ENCODE assay signal across 7 cellular contexts in genomic region chr17:68794636-68795503, GRCh38.
DNase-seq lines count a peak whose midpoint lies in the region; ATAC-seq, FAIRE-seq and TF ChIP-seq lines count a peak whose summit lies in the region.

No MANE protein-coding gene starts in this region.

- peaks cover 7 to 10% of the 10 kb centered on the region in 2 donors for H3K4me1 Mint-ChIP-seq in natural killer cell treated with Interleukin-12 subunit alpha and Interleukin-12 subunit beta and Interleukin-15 and Interleukin-18, amount 100 ng/mL, for 72 hours (ENCODE audit: low read depth in 2 of 2)

- peaks cover 0 to 17% of the 10 kb centered on the region in 2 donors for H3K27me3 Mint-ChIP-seq in natural killer cell treated with Interleukin-12 subunit alpha and Interleukin-12 subunit beta and Interleukin-15 and Interleukin-18, amount 100 ng/mL, for 72 hours

- no peaks in the 10 kb centered on the region for H3K9me1 ChIP-seq in endothelial cell of umbilical vein (replicated peaks; ENCODE audit: control insufficient read depth, extremely low read depth, insufficient read depth, low read length)

- FAIRE-seq in endothelial cell of umbilical vein (lab: Jason Lieb, UNC), result peak; percentile 47

- H3K9me3 ChIP-seq in OCI-LY7 (ENCODE audit: low read length), result no peaks in the 10 kb centered on the region
- H3K9me3 ChIP-seq in endothelial cell of umbilical vein (replicated peaks; ENCODE audit: control insufficient read depth, insufficient read depth, low read length), result no peaks in the 10 kb centered on the region

- dilution Hi-C loops in endothelial cell of umbilical vein (cut with MboI; ENCODE audit: extremely low pct_ligation_motif_present, low sequenced_read_pairs), result no loop called here

- peak overlapping the region in 1 of 2 donors; percentile 49 for H3K27ac Mint-ChIP-seq in natural killer cell treated with Interleukin-12 subunit alpha and Interleukin-12 subunit beta and Interleukin-15 and Interleukin-18, amount 100 ng/mL, for 72 hours

- intact Hi-C loops in OCI-LY7 (cut with micrococcal nuclease; ENCODE audit: unreplicated experiment), result no loop called here
- intact Hi-C loops in endothelial cell of umbilical vein (cut with micrococcal nuclease), result loop anchor here (1.0 to 10.0 kb wide), 7 partner anchors 18 to 440 kb away; no protein-coding TSS in a partner anchor

- peak; percentile 80 for TF ChIP-seq CTCF in OCI-LY7 (conservative IDR thresholded peaks at IDR 0.05; ENCODE audit: low read length)
- peak; percentile 18 to 31 for TF ChIP-seq CTCF in endothelial cell of umbilical vein (IDR thresholded peaks at IDR 0.05; ENCODE audit: extremely low read depth in 1 of 2, insufficient read depth in 1 of 2, low read depth in 1 of 2, low read length in 2 of 2)

- no peak for TF ChIP-seq POLR2A in endothelial cell of umbilical vein (IDR thresholded peaks at IDR 0.05; ENCODE audit: low read depth, low read length)

- H3K4me3 ChIP-seq in OCI-LY7 (ENCODE audit: low read depth, low read length, poor library complexity, severe bottlenecking), result peak overlapping the region; percentile 27
- no peak overlapping the region for H3K4me3 ChIP-seq in endothelial cell of umbilical vein (replicated peaks in 1 of 3; ENCODE audit: insufficient read depth in 1 of 3, low read depth in 1 of 3, low read length in 3 of 3)

- H3K27ac ChIP-seq in OCI-LY7 (ENCODE audit: low read depth, low read length, poor library complexity, severe bottlenecking), result no peak overlapping the region
- H3K27ac ChIP-seq in endothelial cell of umbilical vein (ENCODE audit: insufficient read depth, low read depth, low read length), result peak overlapping the region; percentile 89

- peak overlapping the region; percentile 76 for H3K4me3 Mint-ChIP-seq in natural killer cell treated with Interleukin-12 subunit alpha and Interleukin-12 subunit beta and Interleukin-15 and Interleukin-18, amount 100 ng/mL, for 72 hours

- H2AFZ ChIP-seq in OCI-LY7 (ENCODE audit: low read length) (peak overlapping the region; percentile 98), endothelial cell of umbilical vein (ENCODE audit: low read depth, low read length) (peak overlapping the region; percentile 89)

- H3K4me1 ChIP-seq in OCI-LY7 (ENCODE audit: insufficient read depth, low read length, poor library complexity, severe bottlenecking) (peaks cover 16% of the 10 kb centered on the region), endothelial cell of umbilical vein (ENCODE audit: control insufficient read depth, extremely low read depth, insufficient read depth, low read length) (peaks cover 26% of the 10 kb centered on the region)

- CTCF ChIA-PET in OCI-LY7 (lab: Charles Lee; ENCODE audit: unreplicated experiment), result interaction anchor here (0.6 to 1.9 kb wide), 3 partner anchors 9 to 446 kb away, joined by 3 to 5 read pairs (median 3); no protein-coding TSS in a partner anchor
- CTCF ChIA-PET in endothelial cell of umbilical vein (lab: Charles Lee), result interaction anchor here (0.5 to 4.5 kb wide), 25 partner anchors 10 to 452 kb away, joined by 3 to 40 read pairs (median 4); no protein-coding TSS in a partner anchor

- DNase-seq in OCI-LY7 (ENCODE audit: low spot score), result peak; percentile 35
- DNase-seq in endothelial cell of umbilical vein (ENCODE audit: low read depth, low spot score), result peak; percentile 82
- no peak for DNase-seq in natural killer cell treated with Interleukin-12 subunit alpha and Interleukin-12 subunit beta and Interleukin-15 and Interleukin-18, amount 100 ng/mL, for 72 hours (ENCODE audit: low spot score)
- no peak for DNase-seq in cerebellum (ENCODE audit: low spot score)

- no peaks in the 10 kb centered on the region for H3K27me3 ChIP-seq in endothelial cell of umbilical vein (ENCODE audit: control insufficient read depth in 2 of 2, insufficient read depth in 2 of 2, low read length in 2 of 2)

- no peaks in the 10 kb centered on the region for H3K36me3 Mint-ChIP-seq in natural killer cell treated with Interleukin-12 subunit alpha and Interleukin-12 subunit beta and Interleukin-15 and Interleukin-18, amount 100 ng/mL, for 72 hours

- H3K36me3 ChIP-seq in OCI-LY7 (ENCODE audit: insufficient read depth, low read length), result no peaks in the 10 kb centered on the region
- H3K36me3 ChIP-seq in endothelial cell of umbilical vein (ENCODE audit: control insufficient read depth in 2 of 2, extremely low read depth in 1 of 2, insufficient read depth in 2 of 2, low read length in 2 of 2), result no peaks in the 10 kb centered on the region

- ATAC-seq in GM18868 (IDR thresholded peaks at IDR 0.05; ENCODE audit: unreplicated experiment), result peak; percentile 60
- ATAC-seq in natural killer cell treated with Interleukin-12 subunit alpha and Interleukin-12 subunit beta and Interleukin-15 and Interleukin-18, amount 100 ng/mL, for 72 hours, result no peak
- ATAC-seq in GM21367 (IDR thresholded peaks at IDR 0.05; ENCODE audit: unreplicated experiment), result no peak
- ATAC-seq in HG03175 (IDR thresholded peaks at IDR 0.05; ENCODE audit: unreplicated experiment), result no peak

- BruUV-seq in OCI-LY7 (replicated peaks; lab: Mats Ljungman, UMichigan) (no TSS peak), endothelial cell of umbilical vein (replicated peaks; lab: Mats Ljungman, UMichigan) (TSS peak; percentile 39)

- no peaks in the 10 kb centered on the region for H3K9me2 ChIP-seq in OCI-LY7 (ENCODE audit: insufficient read depth, low read length)

- H3K9me3 Mint-ChIP-seq in natural killer cell treated with Interleukin-12 subunit alpha and Interleukin-12 subunit beta and Interleukin-15 and Interleukin-18, amount 100 ng/mL, for 72 hours, result no peaks in the 10 kb centered on the region

- H3K79me2 ChIP-seq in OCI-LY7 (ENCODE audit: insufficient read depth, low read depth, low read length), result no peaks in the 10 kb centered on the region
- no peaks in the 10 kb centered on the region for H3K79me2 ChIP-seq in endothelial cell of umbilical vein (ENCODE audit: control insufficient read depth, insufficient read depth, low read length)

- H3K4me2 ChIP-seq in OCI-LY7 (ENCODE audit: low read length) (peak overlapping the region; percentile 54), endothelial cell of umbilical vein (ENCODE audit: insufficient read depth, low read length) (peak overlapping the region; percentile 63)

- peak overlapping the region; percentile 82 for H3K9ac ChIP-seq in endothelial cell of umbilical vein (replicated peaks; ENCODE audit: extremely low read depth, insufficient read depth, low read length)

- POLR2A ChIA-PET in OCI-LY7 (lab: Charles Lee) (interaction anchor here (1.2 kb wide), 1 partner anchor 10 kb away, joined by 5 read pairs; no protein-coding TSS in a partner anchor), endothelial cell of umbilical vein (lab: Charles Lee) (interaction anchor here (0.6 kb wide), 1 partner anchor 112 kb away, joined by 3 read pairs; no protein-coding TSS in a partner anchor)

- H4K20me1 ChIP-seq in OCI-LY7 (ENCODE audit: insufficient read depth, low read length) (no peaks in the 10 kb centered on the region), endothelial cell of umbilical vein (replicated peaks; ENCODE audit: control insufficient read depth, extremely low read depth, insufficient read depth, low read length) (no peaks in the 10 kb centered on the region)

TF ChIP-seq in endothelial cell of umbilical vein, 7 proteins besides CTCF, POLR2A, EP300 and RAD21:
- TF ChIP-seq FOS (IDR thresholded peaks at IDR 0.05; ENCODE audit: borderline replicate concordance, insufficient read depth, low read length) (no peak), JUN (IDR thresholded peaks at IDR 0.05; ENCODE audit: borderline replicate concordance, insufficient read depth, insufficient read length, low read depth) (no peak), MAX (IDR thresholded peaks at IDR 0.05; ENCODE audit: insufficient read depth, insufficient read length) (no peak), EZH2 (IDR thresholded peaks at IDR 0.05; ENCODE audit: borderline replicate concordance, low read depth, low read length, severe bottlenecking) (no peak), MYC (IDR thresholded peaks at IDR 0.05; ENCODE audit: low read depth, low read length) (no peak), POLR2AphosphoS5 (IDR thresholded peaks at IDR 0.05; ENCODE audit: insufficient read depth, low read depth, low read length) (no peak), GATA2 (IDR thresholded peaks at IDR 0.05; ENCODE audit: insufficient read depth, insufficient read length, low read depth, low read length) (no peak)

Comparison
In these comparisons a context has a peak if more than half of its experiments do, and no peak if none do; other contexts are left out.
1. DNase-seq: peak in OCI-LY7 (single experiment) and endothelial cell of umbilical vein (single experiment); none in natural killer cell treated with Interleukin-12 subunit alpha and Interleukin-12 subunit beta and Interleukin-15 and Interleukin-18, amount 100 ng/mL, for 72 hours (single experiment) and cerebellum (single experiment).